12 cellular contexts compared by ENCODE assay signal in the genomic region with DNA sequence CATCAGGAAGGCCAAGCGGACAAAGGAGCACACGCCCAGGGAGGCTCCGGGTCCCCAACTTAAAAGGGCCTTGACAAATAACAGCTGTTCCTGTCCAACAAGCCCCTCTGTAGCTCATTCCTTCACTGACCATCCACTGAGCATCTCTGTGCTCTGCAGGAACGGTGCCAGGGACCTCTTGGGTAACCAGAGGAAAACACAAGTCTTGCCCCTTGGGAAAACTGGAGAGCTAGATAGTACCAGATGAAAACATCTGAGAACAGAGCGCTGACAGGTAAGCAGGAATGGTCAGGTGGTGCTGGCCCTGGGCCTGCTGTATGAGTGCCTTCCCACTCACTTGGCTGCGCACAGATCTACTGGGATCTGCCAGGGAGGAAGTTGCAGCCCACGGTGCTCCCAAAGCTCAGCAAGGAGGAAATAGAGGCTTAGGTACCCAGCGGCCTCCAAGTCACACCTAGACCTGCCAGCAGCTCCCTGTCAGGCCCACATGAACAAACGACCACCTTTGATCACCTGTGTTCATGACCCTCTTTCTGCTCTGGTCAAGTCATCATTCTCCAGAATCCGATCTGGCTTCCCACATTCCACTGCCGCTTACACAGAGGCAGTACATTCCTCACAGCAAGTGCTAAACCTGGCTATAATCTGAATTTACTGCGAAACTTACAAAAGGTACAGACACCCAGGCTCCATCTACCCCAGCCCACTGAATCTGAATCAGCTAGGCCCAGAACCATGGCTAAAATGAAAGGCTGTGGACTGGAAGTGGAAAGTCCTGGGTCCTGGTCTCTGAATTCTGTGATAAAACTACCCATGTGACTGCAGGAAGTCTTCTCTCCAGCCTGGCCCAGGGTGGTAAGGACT. TPM values are rescaled to one million over a fixed set of nuclear protein-coding genes. Genes with fewer than 3 reads are reported as not detected.
DNase-seq lines count a peak whose midpoint lies in the region; ATAC-seq and TF ChIP-seq lines count a peak whose summit lies in the region.
"Had no signal": no experiment of that assay in that cellular context is flagged by ENCODE, and none has a peak within 500 bp of the region (broad histone marks: within the 10 kb centered on the region; RNA-seq: fewer than 3 reads in every experiment).

No MANE protein-coding gene starts in this region.

- H3K27ac ChIP-seq in HEK293 (ENCODE audit: extremely low read depth, low read depth, low read length) (peak overlapping the region; percentile 34; the same call in 1 of the 2 replicates), RWPE1 (peak overlapping the region; percentile 99), gastroesophageal sphincter (peak overlapping the region in 3 of 4 donors; percentile 58 to 67 (median 63)), sigmoid colon (peak overlapping the region in 3 of 4 donors; percentile 20 to 70 (median 23))

- WGBS in gastroesophageal sphincter (ENCODE audit: low coverage in 1 of 2), 2 donors: 50 to 73% methylated on average over 1 to 9 of the region's 12 CpGs
- 67 to 72% methylated on average over 12 of the region's 12 CpGs for WGBS in sigmoid colon, 2 donors

- ATAC-seq in gastroesophageal sphincter (peak; percentile 82), HG02884 (IDR thresholded peaks at IDR 0.05; ENCODE audit: unreplicated experiment) (no peak), HG03045 (IDR thresholded peaks at IDR 0.05; ENCODE audit: unreplicated experiment) (no peak)
- ATAC-seq: HCT116; stimulated activated naive CD8-positive, alpha-beta T cell treated with anti-CD3 and anti-CD28 coated beads, Interleukin-15, amount 100 ng/mL, for 72 hours had no signal

- H3K36me3 ChIP-seq in HEK293 (ENCODE audit: control insufficient read depth in 2 of 2, insufficient read depth in 1 of 2, low read length in 2 of 2): peaks cover 9 to 33% of the 10 kb centered on the region in 2 experiments
- H3K36me3 ChIP-seq in gastroesophageal sphincter: peaks cover 0 to 17% of the 10 kb centered on the region in 2 donors
- H3K36me3 ChIP-seq in sigmoid colon: peaks cover 0 to 8% (median 2%) of the 10 kb centered on the region in 4 donors

- no peak for TF ChIP-seq POLR2A in gastroesophageal sphincter (IDR thresholded peaks at IDR 0.05)
- TF ChIP-seq POLR2A in sigmoid colon (IDR thresholded peaks at IDR 0.05): no peak

- intact Hi-C loops in sigmoid colon (cut with DNase I): no loop called here

- POLR2A ChIA-PET in HEK293 (lab: Yijun Ruan, JAX): interaction anchor here (0.5 to 1.1 kb wide), 5 partner anchors 9 to 1050 kb away, joined by 3 to 4 read pairs (median 3); a partner anchor contains a TSS
- POLR2A ChIA-PET in RWPE1 (lab: Yijun Ruan, JAX; ENCODE audit: low non-redundant PET): interaction anchor here (0.5 kb wide), 1 partner anchor 8 kb away, joined by 4 read pairs; no protein-coding TSS in a partner anchor
- POLR2A ChIA-PET in activated CD4-positive, alpha-beta T cell treated with anti-CD3 and anti-CD28 coated beads, Interleukin-2, amount 10 ng/mL, durations not matched to agents 7 days and 5 days (lab: Charles Lee): no interaction called here

- H3K4me1 Mint-ChIP-seq in activated CD4-positive, alpha-beta T cell treated with anti-CD3 and anti-CD28 coated beads, Interleukin-2, amount 10 ng/mL, durations not matched to agents 7 days and 5 days: peaks cover 10% of the 10 kb centered on the region

- no peak overlapping the region for H3K4me3 ChIP-seq in HEK293 (ENCODE audit: low read depth, low read length)
- no peak overlapping the region for H3K4me3 ChIP-seq in gastroesophageal sphincter
- H3K4me3 ChIP-seq in sigmoid colon: no peak overlapping the region

- no peak for TF ChIP-seq EP300 in gastroesophageal sphincter (IDR thresholded peaks at IDR 0.05)
- TF ChIP-seq EP300 in sigmoid colon (IDR thresholded peaks at IDR 0.05): no peak

- no peak for TF ChIP-seq CTCF in HEK293 (tag by site-specific recombination; IDR thresholded peaks at IDR 0.05)
- TF ChIP-seq CTCF in RWPE1 (conservative IDR thresholded peaks at IDR 0.05; ENCODE audit: low read depth): no peak
- no peak for TF ChIP-seq CTCF in gastroesophageal sphincter (IDR thresholded peaks at IDR 0.05)
- no peak for TF ChIP-seq CTCF in sigmoid colon (IDR thresholded peaks at IDR 0.05)

- no peaks in the 10 kb centered on the region for H3K27me3 Mint-ChIP-seq in activated CD4-positive, alpha-beta T cell treated with anti-CD3 and anti-CD28 coated beads, Interleukin-2, amount 10 ng/mL, durations not matched to agents 7 days and 5 days
- H3K27me3 Mint-ChIP-seq: activated naive CD4-positive, alpha-beta T cell treated with anti-CD3 and anti-CD28 coated beads, Interleukin-2, amount 10 ng/mL, durations not matched to agents 7 days and 5 days; CD4-positive, alpha-beta memory T cell; stimulated activated naive CD8-positive, alpha-beta T cell treated with anti-CD3 and anti-CD28 coated beads, Interleukin-15, amount 100 ng/mL, for 72 hours had no signal

- H3K27ac Mint-ChIP-seq in activated CD4-positive, alpha-beta T cell treated with anti-CD3 and anti-CD28 coated beads, Interleukin-2, amount 10 ng/mL, durations not matched to agents 7 days and 5 days: no peak overlapping the region
- H3K27ac Mint-ChIP-seq: activated naive CD4-positive, alpha-beta T cell treated with anti-CD3 and anti-CD28 coated beads, Interleukin-2, amount 10 ng/mL, durations not matched to agents 7 days and 5 days; stimulated activated naive CD8-positive, alpha-beta T cell treated with anti-CD3 and anti-CD28 coated beads, Interleukin-15, amount 100 ng/mL, for 72 hours had no signal

- H3K27me3 ChIP-seq in gastroesophageal sphincter: no peaks in the 10 kb centered on the region
- no peaks in the 10 kb centered on the region for H3K27me3 ChIP-seq in sigmoid colon

- H3K4me3 Mint-ChIP-seq in activated CD4-positive, alpha-beta T cell treated with anti-CD3 and anti-CD28 coated beads, Interleukin-2, amount 10 ng/mL, durations not matched to agents 7 days and 5 days: no peak overlapping the region
- H3K4me3 Mint-ChIP-seq: activated naive CD4-positive, alpha-beta T cell treated with anti-CD3 and anti-CD28 coated beads, Interleukin-2, amount 10 ng/mL, durations not matched to agents 7 days and 5 days; stimulated activated naive CD8-positive, alpha-beta T cell treated with anti-CD3 and anti-CD28 coated beads, Interleukin-15, amount 100 ng/mL, for 72 hours had no signal

- DNase-seq in RWPE1 (ENCODE audit: low spot score) (no peak), sigmoid colon (peak; percentile 89)
- no peak for DNase-seq in activated CD4-positive, alpha-beta T cell treated with anti-CD3 and anti-CD28 coated beads, Interleukin-2, amount 10 ng/mL, durations not matched to agents 7 days and 5 days
- DNase-seq: activated naive CD4-positive, alpha-beta T cell treated with anti-CD3 and anti-CD28 coated beads, Interleukin-2, amount 10 ng/mL, durations not matched to agents 7 days and 5 days; CD4-positive, alpha-beta memory T cell; NCI-H526; stimulated activated naive CD8-positive, alpha-beta T cell treated with anti-CD3 and anti-CD28 coated beads, Interleukin-15, amount 100 ng/mL, for 72 hours had no signal

- CTCF ChIA-PET in HEK293 (lab: Yijun Ruan, JAX): interaction anchor here (0.7 to 1.9 kb wide), 7 partner anchors 11 to 259 kb away, joined by 3 to 16 read pairs (median 4); no protein-coding TSS in a partner anchor
- CTCF ChIA-PET in RWPE1 (lab: Yijun Ruan, JAX): interaction anchor here (0.7 to 1.8 kb wide), 3 partner anchors 17 to 263 kb away, joined by 3 to 6 read pairs (median 5); no protein-coding TSS in a partner anchor
- CTCF ChIA-PET in activated CD4-positive, alpha-beta T cell treated with anti-CD3 and anti-CD28 coated beads, Interleukin-2, amount 10 ng/mL, durations not matched to agents 7 days and 5 days (lab: Charles Lee): interaction anchor here (0.6 to 2.6 kb wide), 5 partner anchors 9 to 878 kb away, joined by 3 to 10 read pairs (median 4); no protein-coding TSS in a partner anchor

- H3K36me3 Mint-ChIP-seq in activated CD4-positive, alpha-beta T cell treated with anti-CD3 and anti-CD28 coated beads, Interleukin-2, amount 10 ng/mL, durations not matched to agents 7 days and 5 days (ENCODE audit: low read depth): peaks cover 4% of the 10 kb centered on the region

- H3K9me3 ChIP-seq in HEK293 (ENCODE audit: control insufficient read depth, insufficient read depth, low read depth, low read length) (no peaks in the 10 kb centered on the region), gastroesophageal sphincter (no peaks in the 10 kb centered on the region), sigmoid colon (no peaks in the 10 kb centered on the region)

- no peaks in the 10 kb centered on the region for H3K9me3 Mint-ChIP-seq in activated CD4-positive, alpha-beta T cell treated with anti-CD3 and anti-CD28 coated beads, Interleukin-2, amount 10 ng/mL, durations not matched to agents 7 days and 5 days
- H3K9me3 Mint-ChIP-seq: activated naive CD4-positive, alpha-beta T cell treated with anti-CD3 and anti-CD28 coated beads, Interleukin-2, amount 10 ng/mL, durations not matched to agents 7 days and 5 days; CD4-positive, alpha-beta memory T cell; stimulated activated naive CD8-positive, alpha-beta T cell treated with anti-CD3 and anti-CD28 coated beads, Interleukin-15, amount 100 ng/mL, for 72 hours had no signal

- peaks cover 8% of the 10 kb centered on the region; the same call in 1 of the 2 replicates for H3K4me1 ChIP-seq in HEK293 (ENCODE audit: control insufficient read depth, insufficient read depth, low read length)
- peaks cover 0 to 62% (median 30%) of the 10 kb centered on the region in 3 donors for H3K4me1 ChIP-seq in gastroesophageal sphincter
- H3K4me1 ChIP-seq in sigmoid colon: peaks cover 0 to 44% (median 30%) of the 10 kb centered on the region in 4 donors

TF ChIP-seq in HEK293, 187 proteins besides CTCF, POLR2A, EP300 and RAD21 (continues in another document):
- TF ChIP-seq ZNF521 (tag by site-specific recombination; IDR thresholded peaks at IDR 0.05) (no peak), WT1 (tag by site-specific recombination; IDR thresholded peaks at IDR 0.05) (no peak), ZNF600 (tag by site-specific recombination; IDR thresholded peaks at IDR 0.05) (0 out of 2 replicates have a peak, but pooled peaks have one; percentile 15), EGR2 (tag by site-specific recombination; IDR thresholded peaks at IDR 0.05; ENCODE audit: low read depth) (0 out of 2 replicates have a peak, but pooled peaks have one; percentile 7)

RNA-seq across cellular contexts. Expression of a gene that starts 12.4 kb away (rescaled TPM):
- 10 to 100 TPM; 50.3 to 68.2 (median 58.0) TPM for total RNA-seq in gastroesophageal sphincter
- total RNA-seq in sigmoid colon: 10 to 100 TPM; 25.2 to 46.0 (median 31.9) TPM
- 10 to 100 TPM in 1 of 3 donors, 1 to 10 TPM in 2; 5.1 to 14.7 (median 7.8) TPM for polyA plus RNA-seq in sigmoid colon
- 10 to 100 TPM; 36.5 to 38.6 TPM for total RNA-seq in activated CD4-positive, alpha-beta T cell treated with anti-CD3 and anti-CD28 coated beads, Interleukin-2, amount 10 ng/mL, durations not matched to agents 7 days and 5 days

RNA-seq across cellular contexts. Expression of a gene that starts 22.1 kb away (rescaled TPM):
- 100 to 1,000 TPM in 1 of 4 donors, 10 to 100 TPM in 3; 63.5 to 129 (median 69.1) TPM for total RNA-seq in gastroesophageal sphincter
- total RNA-seq in sigmoid colon: 10 to 100 TPM; 41.0 to 59.2 (median 55.6) TPM
- polyA plus RNA-seq in sigmoid colon: 10 to 100 TPM; 13.2 to 38.4 (median 15.3) TPM
- total RNA-seq in activated CD4-positive, alpha-beta T cell treated with anti-CD3 and anti-CD28 coated beads, Interleukin-2, amount 10 ng/mL, durations not matched to agents 7 days and 5 days: 100 to 1,000 TPM; 118 to 138 TPM

Comparison
In these comparisons a context has a peak if more than half of its experiments do, and no peak if none do; other contexts are left out.
1. H3K27ac ChIP-seq: peak in every context shown above with its lines; median percentile 99 in RWPE1; 63 in gastroesophageal sphincter; 34 in HEK293; 23 in sigmoid colon.